In the genomic region with DNA sequence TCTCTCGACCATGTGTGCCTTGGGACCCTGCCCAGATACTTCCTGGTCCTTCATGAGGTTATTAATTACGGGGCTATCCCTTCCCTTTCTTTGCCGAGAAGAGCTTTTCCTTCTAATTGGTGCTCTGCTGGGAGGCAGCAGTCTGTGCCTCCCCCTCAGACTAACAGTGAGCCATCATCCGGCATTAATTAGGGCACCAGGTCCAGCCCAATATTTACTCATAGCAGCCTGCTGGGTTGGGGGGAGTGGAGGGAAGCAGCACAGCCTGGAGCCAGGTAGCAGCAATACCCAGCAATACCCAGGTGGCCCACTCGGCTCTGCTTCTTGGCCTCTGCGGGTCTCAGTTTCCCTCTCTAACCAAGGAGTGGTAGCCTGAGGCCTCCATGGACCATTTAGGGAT, we compare ENCODE assay signal across 17 cellular contexts. TPM values are rescaled to one million over a fixed set of nuclear protein-coding genes. Genes with fewer than 3 reads are reported as not detected.
DNase-seq lines count a peak whose midpoint lies in the region; FAIRE-seq and TF ChIP-seq lines count a peak whose summit lies in the region.
"Had no signal": no experiment of that assay in that cellular context is flagged by ENCODE, and none has a peak within 500 bp of the region (broad histone marks: within the 10 kb centered on the region; RNA-seq: fewer than 3 reads in every experiment).

No MANE protein-coding gene starts in this region.

- H2BK120ac ChIP-seq in H1 (replicated peaks; ENCODE audit: low read depth, low read length), result no peak overlapping the region

- H2BK5ac ChIP-seq in H1 (ENCODE audit: low read depth, low read length), result no peak overlapping the region

- H2AFZ ChIP-seq in H1 (ENCODE audit: low read length), result no peak overlapping the region

- no peak overlapping the region for H3K4me2 ChIP-seq in H1 (ENCODE audit: insufficient read depth in 1 of 2, low read depth in 2 of 2, low read length in 2 of 2)

- H3K14ac ChIP-seq in H1 (ENCODE audit: insufficient read length), result no peak overlapping the region

- no peak overlapping the region for H3K9ac ChIP-seq in H1 (replicated peaks in 1 of 4; ENCODE audit: extremely low read depth in 1 of 4, low read depth in 3 of 4, low read length in 3 of 4)

- H4K8ac ChIP-seq in H1 (ENCODE audit: extremely low read depth, insufficient read depth, low read length), result no peak overlapping the region

- peaks cover 3 to 17% of the 10 kb centered on the region in 2 experiments for H4K20me1 ChIP-seq in H1 (replicated peaks in 1 of 2; ENCODE audit: control insufficient read depth in 1 of 2, insufficient read depth in 2 of 2, low read length in 2 of 2)

- no peak for TF ChIP-seq RAD21 in H1 (IDR thresholded peaks at IDR 0.05 in 1 of 2, conservative IDR thresholded peaks at IDR 0.05 in 1 of 2; ENCODE audit: low read depth in 2 of 2, low read length in 2 of 2)

- FAIRE-seq in H1 (lab: Jason Lieb, UNC), result no peak
- FAIRE-seq: GM12878, K562 had no signal

- H3K56ac ChIP-seq in H1 (replicated peaks; ENCODE audit: insufficient read length, low read depth, low read length), result no peak overlapping the region

- H2AK5ac ChIP-seq in H1 (ENCODE audit: low read depth, low read length), result no peak overlapping the region

- no peak overlapping the region for H3K4ac ChIP-seq in H1 (replicated peaks; ENCODE audit: insufficient read length, low read depth, low read length)

- 89% methylated on average over 6 of the region's 6 CpGs; no CpG with 5 or more reads in 1 of the 2 experiments for WGBS in H1 (ENCODE audit: extremely low coverage in 1 of 2, insufficient coverage in 1 of 2, insufficient read length in 1 of 2, insufficient replicate concordance in 2 of 2, low coverage in 1 of 2, low lambda C conversion rate in 2 of 2, missing lambda C conversion rate in 1 of 2), 2 experiments

- H4K91ac ChIP-seq in H1 (replicated peaks; ENCODE audit: insufficient read length, low read length), result no peak overlapping the region

- POLR2A ChIA-PET in H1 (lab: Charles Lee; ENCODE audit: partially characterized antibody), result interaction anchor here (1.7 kb wide), 1 partner anchor 10 kb away, joined by 5 read pairs; no protein-coding TSS in a partner anchor

- H3K27ac ChIP-seq in H1 (ENCODE audit: low read depth, low read length), result no peak overlapping the region
- H3K27ac ChIP-seq: C4-2B, SK-N-MC had no signal

- CTCF ChIA-PET in H1 (lab: Charles Lee; ENCODE audit: partially characterized antibody), result interaction anchor here (1.2 to 3.2 kb wide), 5 partner anchors 11 to 135 kb away, joined by 3 to 13 read pairs (median 3); a partner anchor contains a TSS

- H3K27me3 ChIP-seq in H1 (replicated peaks in 1 of 4; ENCODE audit: control insufficient read depth in 3 of 4, extremely low read depth in 1 of 4, insufficient read depth in 3 of 4, low read length in 3 of 4), result no peaks in the 10 kb centered on the region; a peak in 1 of 7 replicates

- no peak for TF ChIP-seq EP300 in H1 (IDR thresholded peaks at IDR 0.05; ENCODE audit: borderline replicate concordance in 1 of 2, low read depth in 2 of 2, low read length in 2 of 2)

- 0 out of 2 replicates have a peak overlapping the region, but pooled peaks have one; percentile 31 for H2BK15ac ChIP-seq in H1 (ENCODE audit: low read length)

- H3K9me3 ChIP-seq in H1 (ENCODE audit: insufficient read depth in 2 of 2, low read depth in 1 of 2, low read length in 1 of 2), result no peaks in the 10 kb centered on the region

- H3K4me3 ChIP-seq in H1 (ENCODE audit: extremely low read depth in 1 of 4, insufficient read depth in 2 of 4, low read depth in 3 of 4, low read length in 4 of 4), result no peak overlapping the region
- H3K4me3 ChIP-seq: GM12878, K562, SK-N-MC had no signal

- no peak for TF ChIP-seq CTCF in H1 (IDR thresholded peaks at IDR 0.05; ENCODE audit: control extremely low read depth in 1 of 3, insufficient read depth in 1 of 3, low read depth in 1 of 3, low read length in 3 of 3)

- DNase-seq in COR-L47 (lab: John Stamatoyannopoulos, UW) (peak; percentile 63), NCI-H1092 (lab: John Stamatoyannopoulos, UW) (peak; percentile 70), NCI-H2196 (lab: John Stamatoyannopoulos, UW; ENCODE audit: unreplicated experiment) (peak; percentile 21), H1 (ENCODE audit: low read depth in 1 of 2, low spot score in 2 of 2) (no peak), NCI-H748 treated with DMSO at 0.1 percent for 48 hours (lab: John Stamatoyannopoulos, UW) (no peak), T-helper 2 cell (no peak), kidney glomerular epithelial cell (lab: John Stamatoyannopoulos, UW) (no peak)
- DNase-seq: GF-D8, NCI-H1436 treated with DMSO at 0.1 percent for 48 hours, NCI-H345, NCI-H526 treated with DMSO at 0.1 percent for 48 hours, OCI-M1, SHP77 had no signal

- H3K36me3 ChIP-seq in H1 (ENCODE audit: control insufficient read depth in 2 of 4, insufficient read depth in 4 of 4, low read length in 3 of 4), result no peaks in the 10 kb centered on the region

- no peak overlapping the region for H2BK20ac ChIP-seq in H1 (ENCODE audit: low read length)

- H3K23ac ChIP-seq in H1 (ENCODE audit: insufficient read length), result no peak overlapping the region

- no peaks in the 10 kb centered on the region for H3K23me2 ChIP-seq in H1 (ENCODE audit: low read depth, low read length)

- H3K18ac ChIP-seq in H1 (ENCODE audit: extremely low read depth, low read length), result no peak overlapping the region

- peaks cover 0 to 2% of the 10 kb centered on the region in 2 experiments; a peak in 1 of 4 replicates for H3K79me2 ChIP-seq in H1 (ENCODE audit: control insufficient read depth in 1 of 2, insufficient read depth in 2 of 2, low read length in 2 of 2)

- H3K79me1 ChIP-seq in H1 (ENCODE audit: low read depth, low read length), result 0 out of 2 replicates have a peak, but pooled peaks cover 7% of the 10 kb centered on the region

- H3K4me1 ChIP-seq in H1 (replicated peaks in 1 of 4; ENCODE audit: control insufficient read depth in 3 of 4, insufficient read depth in 4 of 4, low read length in 3 of 4), result peaks cover 3 to 28% (median 10%) of the 10 kb centered on the region in 4 experiments; a peak in 6 of 7 replicates

- TF ChIP-seq POLR2A in H1 (IDR thresholded peaks at IDR 0.05; ENCODE audit: control extremely low read depth in 1 of 2, low read depth in 2 of 2, low read length in 2 of 2), result no peak

- no peak overlapping the region for H2BK12ac ChIP-seq in H1 (ENCODE audit: low read depth, low read length)

- H4K5ac ChIP-seq in H1 (ENCODE audit: insufficient read length, low read depth, low read length), result no peak overlapping the region

TF ChIP-seq in H1, 55 proteins besides CTCF, POLR2A, EP300 and RAD21:
- TF ChIP-seq POU5F1 (IDR thresholded peaks at IDR 0.05; ENCODE audit: low read depth, low read length) (no peak), TEAD4 (IDR thresholded peaks at IDR 0.05; ENCODE audit: low read depth, low read length) (no peak), TAF1 (IDR thresholded peaks at IDR 0.05; ENCODE audit: low read depth, low read length) (no peak), RXRA (IDR thresholded peaks at IDR 0.05; ENCODE audit: insufficient read depth, low read depth, low read length) (no peak), SIN3A (conservative IDR thresholded peaks at IDR 0.05 in 1 of 2, IDR thresholded peaks at IDR 0.05 in 1 of 2; ENCODE audit: low read depth in 1 of 2, low read length in 2 of 2) (no peak), YY1 (IDR thresholded peaks at IDR 0.05; ENCODE audit: low read depth, low read length) (no peak), ASH2L (IDR thresholded peaks at IDR 0.05; ENCODE audit: low read length) (no peak)
- TF ChIP-seq, protein P1, sequence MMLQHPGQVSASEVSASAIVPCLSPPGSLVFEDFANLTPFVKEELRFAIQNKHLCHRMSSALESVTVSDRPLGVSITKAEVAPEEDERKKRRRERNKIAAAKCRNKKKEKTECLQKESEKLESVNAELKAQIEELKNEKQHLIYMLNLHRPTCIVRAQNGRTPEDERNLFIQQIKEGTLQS (IDR thresholded peaks at IDR 0.05; ENCODE audit: insufficient read depth, low read depth, low read length), result no peak
TF ChIP-seq in H1: peak in this region for 0.

RNA-seq across cellular contexts. Expression of a gene that starts 20.1 kb away (rescaled TPM):
- total RNA-seq in H1 (2021; fragmentation: NEBNext Ultra II Directional; extraction: Animal tissue kit (Norgen Biotek cat#: 25700)), result 14.0 and 14.1 TPM in 2 replicates
- 24.9 and 25.0 TPM in 2 replicates for polyA plus RNA-seq in H1 (2011; rRNA removed)
- polyA plus RNA-seq in H1 (2011; cell fraction: cytosol; rRNA removed), result 14.3 TPM
- polyA plus RNA-seq in H1 (2011; cell fraction: nucleus; rRNA removed), result 43.9 TPM
- polyA plus RNA-seq in H1 (2012, experiment 1 of 2), result 16.0 to 28.5 TPM (median 22.8 TPM) in 4 replicates
- 13.3 TPM for polyA plus RNA-seq in H1 (2012, experiment 2 of 2)
- 16.1 TPM for polyA plus RNA-seq in H1 (2013, experiment 1 of 2)
- 13.8 TPM for polyA plus RNA-seq in H1 (2013, experiment 2 of 2)
- polyA minus RNA-seq in H1 (2011; rRNA and poly(A)+ RNA removed), result 16.8 and 18.9 TPM in 2 replicates
- 14.2 TPM for polyA minus RNA-seq in H1 (2011; cell fraction: cytosol; rRNA and poly(A)+ RNA removed)
- 9.4 TPM for polyA minus RNA-seq in H1 (2011; cell fraction: nucleus; rRNA and poly(A)+ RNA removed)

Comparison
In these comparisons a context has a peak if more than half of its experiments do, and no peak if none do; other contexts are left out.
1. DNase-seq: peak in COR-L47 (single experiment), NCI-H1092 (single experiment) and NCI-H2196 (single experiment); none in H1 (0 of 2), NCI-H748 treated with DMSO at 0.1 percent for 48 hours (single experiment), T-helper 2 cell (0 of 5) and kidney glomerular epithelial cell (single experiment).